Comparison of ENCODE assay signal across 9 cellular contexts in the genomic region with DNA sequence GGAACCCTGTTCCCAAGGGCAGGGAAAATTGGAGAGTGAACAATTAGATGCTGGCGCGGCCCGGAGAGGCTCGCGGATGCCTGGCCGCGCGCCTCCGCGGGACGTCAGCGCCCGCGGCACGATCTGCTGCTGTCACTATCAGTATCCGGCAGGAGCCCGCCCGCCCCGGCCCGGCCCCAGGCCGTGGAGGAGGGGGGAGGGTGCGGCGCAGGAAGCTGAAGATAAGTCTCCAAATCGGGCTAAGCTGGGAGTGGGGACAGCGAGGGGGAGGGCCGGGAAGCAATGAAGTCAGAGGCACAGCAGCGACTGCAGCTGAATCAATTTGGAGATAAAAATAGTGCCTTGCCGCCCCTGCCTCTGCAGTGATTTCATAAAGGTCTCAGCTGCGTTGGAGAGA.
DNase-seq lines count a peak whose midpoint lies in the region; ATAC-seq and TF ChIP-seq lines count a peak whose summit lies in the region.
"Had no signal": no experiment of that assay in that cellular context is flagged by ENCODE, and none has a peak within 500 bp of the region (broad histone marks: within the 10 kb centered on the region; RNA-seq: fewer than 3 reads in every experiment).

No MANE protein-coding gene starts in this region.

- intact Hi-C loops in Calu3 (cut with micrococcal nuclease; ENCODE audit: unreplicated experiment) (loop anchor here (10.0 kb wide), 1 partner anchor 639 kb away; no protein-coding TSS in a partner anchor), dorsolateral prefrontal cortex (cut with DNase I) (loop anchor here in 1 of 2 donors (10.0 kb wide), 1 partner anchor 441 kb away; a partner anchor contains a TSS), left lung (cut with DNase I) (no loop called here)
- intact Hi-C loops in activated CD4-positive, alpha-beta memory T cell treated with anti-CD3 and anti-CD28 coated beads for 36 hours (cut with micrococcal nuclease), result no loop called here

- no peaks in the 10 kb centered on the region for H3K9me3 Mint-ChIP-seq in Calu3 (ENCODE audit: low read depth, unreplicated experiment)
- H3K9me3 Mint-ChIP-seq in activated CD4-positive, alpha-beta memory T cell treated with anti-CD3 and anti-CD28 coated beads for 36 hours, result no peaks in the 10 kb centered on the region

- DNase-seq in Calu3, result no peak
- DNase-seq in activated CD4-positive, alpha-beta memory T cell treated with anti-CD3 and anti-CD28 coated beads for 36 hours, result peak; percentile 70
- peak; percentile 45 to 91 (median 80) for DNase-seq in dorsolateral prefrontal cortex
- peak; percentile 50 to 84 for DNase-seq in left lung
- peak; percentile 13 to 32 for DNase-seq in stimulated activated CD4-positive, alpha-beta T cell treated with anti-CD3 and anti-CD28 coated beads, Interleukin-1b, Interleukin-23, amount 100 ng/mL, for 4 hours (ENCODE audit: low read depth in 2 of 2)
- DNase-seq in GM10266 (ENCODE audit: extremely low spot score), result no peak

- H3K27me3 ChIP-seq in HUES64 (ENCODE audit: insufficient read depth, low read length), result peaks cover 10% of the 10 kb centered on the region; the same call in 1 of the 2 replicates
- no peaks in the 10 kb centered on the region for H3K27me3 ChIP-seq in dorsolateral prefrontal cortex
- peaks cover 0 to 24% of the 10 kb centered on the region in 2 donors for H3K27me3 ChIP-seq in left lung

- H3K9me3 ChIP-seq in HUES64 (ENCODE audit: insufficient read depth, low read depth, low read length) (no peaks in the 10 kb centered on the region), left lung (no peaks in the 10 kb centered on the region)

- no peak overlapping the region for H3K27ac Mint-ChIP-seq in Calu3 (ENCODE audit: unreplicated experiment)
- no peak overlapping the region for H3K27ac Mint-ChIP-seq in activated CD4-positive, alpha-beta memory T cell treated with anti-CD3 and anti-CD28 coated beads for 36 hours

- no peak for TF ChIP-seq CTCF in Calu3 (IDR thresholded peaks at IDR 0.05; ENCODE audit: unreplicated experiment)
- TF ChIP-seq CTCF in dorsolateral prefrontal cortex (IDR thresholded peaks at IDR 0.05 in 54 of 56, conservative IDR thresholded peaks at IDR 0.05 in 2 of 56; ENCODE audit: low read depth in 1 of 56, partially characterized antibody in 56 of 56), result peak in 4 of 56 donors; percentile 8 to 12 (median 10)
- TF ChIP-seq CTCF in left lung (IDR thresholded peaks at IDR 0.05), result no peak
- no peak for TF ChIP-seq CTCF in GM10266 (IDR thresholded peaks at IDR 0.05; ENCODE audit: control insufficient read depth, insufficient read depth, low read depth, missing control alignments)

- CTCF ChIA-PET in Calu3 (lab: Charles Lee), result no interaction called here
- CTCF ChIA-PET in activated CD4-positive, alpha-beta memory T cell treated with anti-CD3 and anti-CD28 coated beads for 36 hours (lab: Charles Lee), result interaction anchor here (1.9 kb wide), 1 partner anchor 643 kb away, joined by 5 read pairs; no protein-coding TSS in a partner anchor

- under 1% methylated on average over 29 of the region's 29 CpGs for WGBS in HUES64

- H3K4me3 ChIP-seq in HUES64 (ENCODE audit: low read length) (peak overlapping the region; percentile 57), dorsolateral prefrontal cortex (peak overlapping the region; percentile 38 to 76 (median 57)), left lung (peak overlapping the region; percentile 7 to 13)

- 0 out of 2 replicates have a peak overlapping the region, but pooled peaks have one; percentile 26 for H3K9ac ChIP-seq in HUES64 (ENCODE audit: low read depth, low read length)

- POLR2A ChIA-PET in activated CD4-positive, alpha-beta memory T cell treated with anti-CD3 and anti-CD28 coated beads for 36 hours (lab: Charles Lee), result no interaction called here

- no TSS peak for BruUV-seq in Calu3 (replicated peaks; lab: Mats Ljungman, UMichigan)

- no peak overlapping the region; the same call in 1 of the 2 replicates for H3K27ac ChIP-seq in HUES64 (ENCODE audit: low read depth, low read length)
- H3K27ac ChIP-seq in dorsolateral prefrontal cortex, result peak overlapping the region in 57 of 59 donors; percentile 11 to 90 (median 78)
- H3K27ac ChIP-seq in left lung, result no peak overlapping the region
- H3K27ac ChIP-seq: HL-60 had no signal

- no peaks in the 10 kb centered on the region for H3K4me1 Mint-ChIP-seq in Calu3 (ENCODE audit: low read depth, unreplicated experiment)
- peaks cover 8% of the 10 kb centered on the region for H3K4me1 Mint-ChIP-seq in activated CD4-positive, alpha-beta memory T cell treated with anti-CD3 and anti-CD28 coated beads for 36 hours (ENCODE audit: low read depth)

- no peaks in the 10 kb centered on the region for H3K27me3 Mint-ChIP-seq in Calu3 (ENCODE audit: unreplicated experiment)
- H3K27me3 Mint-ChIP-seq in activated CD4-positive, alpha-beta memory T cell treated with anti-CD3 and anti-CD28 coated beads for 36 hours, result peaks cover 39% of the 10 kb centered on the region

- peak overlapping the region; percentile 26 for H3K4me3 Mint-ChIP-seq in Calu3 (ENCODE audit: low read depth, unreplicated experiment)
- H3K4me3 Mint-ChIP-seq in activated CD4-positive, alpha-beta memory T cell treated with anti-CD3 and anti-CD28 coated beads for 36 hours, result peak overlapping the region; percentile 69

- no peaks in the 10 kb centered on the region for H3K36me3 Mint-ChIP-seq in Calu3 (ENCODE audit: insufficient read depth, unreplicated experiment)
- H3K36me3 Mint-ChIP-seq in activated CD4-positive, alpha-beta memory T cell treated with anti-CD3 and anti-CD28 coated beads for 36 hours, result no peaks in the 10 kb centered on the region

- peak; percentile 90 for ATAC-seq in left lung
- no peak for ATAC-seq in GM19351 (IDR thresholded peaks at IDR 0.05; ENCODE audit: unreplicated experiment)

- H3K36me3 ChIP-seq in HUES64 (ENCODE audit: insufficient read depth, low read length) (no peaks in the 10 kb centered on the region), left lung (no peaks in the 10 kb centered on the region)

- H3K4me1 ChIP-seq in HUES64 (ENCODE audit: insufficient read depth, low read length) (peaks cover 9% of the 10 kb centered on the region), left lung (peaks cover 0 to 3% of the 10 kb centered on the region in 2 donors)

Comparison
In these comparisons a context has a peak if more than half of its experiments do, and no peak if none do; other contexts are left out.
1. DNase-seq: peak in activated CD4-positive, alpha-beta memory T cell treated with anti-CD3 and anti-CD28 coated beads for 36 hours (single experiment), dorsolateral prefrontal cortex (10 of 10), left lung (2 of 2) and stimulated activated CD4-positive, alpha-beta T cell treated with anti-CD3 and anti-CD28 coated beads, Interleukin-1b, Interleukin-23, amount 100 ng/mL, for 4 hours (2 of 2); none in Calu3 (single experiment) and GM10266 (single experiment).
2. H3K27ac ChIP-seq: peak in dorsolateral prefrontal cortex (57 of 59); none in HUES64 (single experiment) and left lung (0 of 2).
3. Peak in every context shown above with its lines, with median percentiles within 50 percentile points of each other: H3K4me3 ChIP-seq.